23 cellular contexts compared by ENCODE assay signal in the genomic region with DNA sequence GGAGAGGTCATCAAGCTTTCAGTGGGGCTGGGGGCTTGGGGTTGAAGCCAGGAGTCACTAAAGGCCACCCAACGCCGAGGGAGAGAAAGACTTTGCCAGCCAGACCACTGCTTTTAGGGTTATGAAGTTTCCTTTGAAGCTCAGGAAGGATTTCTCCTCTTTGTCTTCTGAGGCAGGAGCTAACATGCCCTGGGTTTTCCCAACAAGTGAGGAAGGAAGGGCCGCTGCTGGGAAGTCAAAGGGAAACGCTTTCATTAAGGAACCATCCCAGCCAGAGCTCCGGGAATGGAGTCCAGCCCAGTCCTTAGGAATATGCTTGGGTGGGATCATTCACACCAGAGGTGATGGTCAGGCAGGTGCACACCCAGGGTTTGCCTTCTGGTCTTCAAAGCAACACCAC.
"Had no signal": no experiment of that assay in that cellular context is flagged by ENCODE, and none has a peak within 500 bp of the region (broad histone marks: within the 10 kb centered on the region; RNA-seq: fewer than 3 reads in every experiment).

No MANE protein-coding gene starts in this region.

- H3K9me3 ChIP-seq: neutrophil, ovary, prostate gland, right atrium auricular region, tibial artery had no signal

- ATAC-seq: activated naive CD4-positive, alpha-beta T cell treated with anti-CD3 and anti-CD28 coated beads, Interleukin-2, amount 50 U/mL, for 72 hours; left ventricle myocardium superior; stimulated activated effector memory CD8-positive, alpha-beta T cell treated with anti-CD3 and anti-CD28 coated beads, Interleukin-12 subunit alpha, Interleukin-12 subunit beta, amount 100 ng/mL, for 72 hours; stimulated activated naive CD8-positive, alpha-beta T cell treated with anti-CD3 and anti-CD28 coated beads, Interleukin-15, amount 100 ng/mL, for 72 hours had no signal

- H3K4me3 ChIP-seq: ovary, prostate gland, right atrium auricular region, tibial artery had no signal

- H3K36me3 ChIP-seq: neutrophil, ovary, prostate gland, right atrium auricular region, tibial artery, WERI-Rb-1 had no signal

- H3K4me3 Mint-ChIP-seq: brain; natural killer cell treated with Interleukin-12 subunit alpha and Interleukin-12 subunit beta and Interleukin-15 and Interleukin-18, amount 100 ng/mL, for 72 hours; stimulated activated effector memory CD8-positive, alpha-beta T cell treated with anti-CD3 and anti-CD28 coated beads, Interleukin-12 subunit alpha, Interleukin-12 subunit beta, amount 100 ng/mL, for 72 hours; stimulated activated naive CD8-positive, alpha-beta T cell treated with anti-CD3 and anti-CD28 coated beads, Interleukin-15, amount 100 ng/mL, for 72 hours had no signal

- H3K27ac ChIP-seq: neutrophil, ovary, prostate gland, right atrium auricular region, tibial artery, WERI-Rb-1 had no signal

- H3K9me3 Mint-ChIP-seq: activated naive CD4-positive, alpha-beta T cell treated with anti-CD3 and anti-CD28 coated beads, Interleukin-2, amount 50 U/mL, for 72 hours; natural killer cell treated with Interleukin-12 subunit alpha and Interleukin-12 subunit beta and Interleukin-15 and Interleukin-18, amount 100 ng/mL, for 72 hours; stimulated activated effector memory CD8-positive, alpha-beta T cell treated with anti-CD3 and anti-CD28 coated beads, Interleukin-12 subunit alpha, Interleukin-12 subunit beta, amount 100 ng/mL, for 72 hours; stimulated activated naive CD8-positive, alpha-beta T cell treated with anti-CD3 and anti-CD28 coated beads, Interleukin-15, amount 100 ng/mL, for 72 hours had no signal

- H3K27ac Mint-ChIP-seq: activated naive CD4-positive, alpha-beta T cell treated with anti-CD3 and anti-CD28 coated beads, Interleukin-2, amount 50 U/mL, for 72 hours; brain; natural killer cell treated with Interleukin-12 subunit alpha and Interleukin-12 subunit beta and Interleukin-15 and Interleukin-18, amount 100 ng/mL, for 72 hours; stimulated activated effector memory CD8-positive, alpha-beta T cell treated with anti-CD3 and anti-CD28 coated beads, Interleukin-12 subunit alpha, Interleukin-12 subunit beta, amount 100 ng/mL, for 72 hours; stimulated activated naive CD8-positive, alpha-beta T cell treated with anti-CD3 and anti-CD28 coated beads, Interleukin-15, amount 100 ng/mL, for 72 hours had no signal

- H3K27me3 ChIP-seq: neutrophil, ovary, right atrium auricular region, tibial artery had no signal

- H3K4me1 Mint-ChIP-seq: stimulated activated effector memory CD8-positive, alpha-beta T cell treated with anti-CD3 and anti-CD28 coated beads, Interleukin-12 subunit alpha, Interleukin-12 subunit beta, amount 100 ng/mL, for 72 hours; stimulated activated naive CD8-positive, alpha-beta T cell treated with anti-CD3 and anti-CD28 coated beads, Interleukin-15, amount 100 ng/mL, for 72 hours had no signal

- H3K4me1 ChIP-seq: prostate gland had no signal

- DNase-seq: activated CD4-positive, alpha-beta T cell treated with anti-CD3 and anti-CD28 coated beads for 1 hour; activated CD4-positive, alpha-beta T cell treated with anti-CD3 and anti-CD28 coated beads, Interleukin-2, amount 50 U/mL, for 1 hour; activated T-cell treated with anti-CD3 and anti-CD28 coated beads, Interleukin-2, amount 50 U/mL, for 1 hour; aorta; central memory CD4-positive, alpha-beta T cell; dermis blood vessel endothelial cell; effector memory CD4-positive, alpha-beta T cell; foreskin fibroblast; left ventricle myocardium superior; midbrain; ovary; stimulated activated CD4-positive, alpha-beta T cell treated with anti-CD3 and anti-CD28 coated beads, Interleukin-1b, Interleukin-23, amount 100 ng/mL, for 48 hours; stimulated activated naive CD8-positive, alpha-beta T cell treated with anti-CD3 and anti-CD28 coated beads, Interleukin-15, amount 100 ng/mL, for 72 hours; T-helper 1 cell; tibial artery; WERI-Rb-1 had no signal

- H3K36me3 Mint-ChIP-seq: activated naive CD4-positive, alpha-beta T cell treated with anti-CD3 and anti-CD28 coated beads, Interleukin-2, amount 50 U/mL, for 72 hours; brain; natural killer cell treated with Interleukin-12 subunit alpha and Interleukin-12 subunit beta and Interleukin-15 and Interleukin-18, amount 100 ng/mL, for 72 hours; stimulated activated effector memory CD8-positive, alpha-beta T cell treated with anti-CD3 and anti-CD28 coated beads, Interleukin-12 subunit alpha, Interleukin-12 subunit beta, amount 100 ng/mL, for 72 hours had no signal
